ENCODE assay signal across 8 cellular contexts in genomic region chr5:143403607-143404415, GRCh38. TPM values are rescaled to one million over a fixed set of nuclear protein-coding genes. Genes with fewer than 3 reads are reported as not detected.
DNase-seq lines count a peak whose midpoint lies in the region; ATAC-seq, FAIRE-seq and TF ChIP-seq lines count a peak whose summit lies in the region.

Gene NR3C1 (minus strand): TSS chr5:143403686. CDS start chr5:143400839, 2,847 bp downstream.

- no peaks in the 10 kb centered on the region for H3K9me3 ChIP-seq in pancreas
- H3K9me3 ChIP-seq in thyroid gland: no peaks in the 10 kb centered on the region

- no peaks in the 10 kb centered on the region for H3K36me3 ChIP-seq in pancreas
- no peaks in the 10 kb centered on the region for H3K36me3 ChIP-seq in thyroid gland

- peak within 1 kb of the TSS; percentile 96 for H3K4me3 Mint-ChIP-seq in glutamatergic neuron (ENCODE audit: unreplicated experiment)

- no peak for FAIRE-seq in pancreas (lab: Jason Lieb, UNC)

- H3K4me1 ChIP-seq in pancreas (peaks cover 0 to 16% (median 14%) of the 10 kb centered on the region in 3 donors), thyroid gland (peaks cover 22 to 29% of the 10 kb centered on the region in 2 donors)

- WGBS in pancreas, 2 donors: 0 to 1% methylated on average over 81 to 111 of the region's 111 CpGs
- WGBS in thyroid gland, 2 donors: 1% methylated on average over 25 of the region's 111 CpGs; no CpG with 5 or more reads in 1 of the 2 donors

- TF ChIP-seq CTCF in glutamatergic neuron (IDR thresholded peaks at IDR 0.05; ENCODE audit: partially characterized antibody, unreplicated experiment): peak; percentile 21
- peak in 3 of 4 donors; percentile 38 to 55 (median 49) for TF ChIP-seq CTCF in pancreas (IDR thresholded peaks at IDR 0.05)
- peak in 4 of 6 experiments; percentile 24 to 89 (median 62) for TF ChIP-seq CTCF in thyroid gland (IDR thresholded peaks at IDR 0.05)

- H3K27me3 ChIP-seq in pancreas (no peaks in the 10 kb centered on the region), thyroid gland (no peaks in the 10 kb centered on the region)

- DNase-seq in ELR (ENCODE audit: low read depth) (peak; percentile 89), KG1 (lab: John Stamatoyannopoulos, UW) (peak; percentile 18), SKM-1 (lab: John Stamatoyannopoulos, UW; ENCODE audit: unreplicated experiment) (peak; percentile 53), glutamatergic neuron (peak; percentile 69), pancreas (peak; percentile 84 to 94 (median 90)), thyroid gland (peak; percentile 86 to 89)
- DNase-seq in activated naive CD4-positive, alpha-beta T cell treated with anti-CD3 and anti-CD28 coated beads, Interleukin-2, amount 50 U/mL, for 72 hours (ENCODE audit: low spot score in 2 of 2): peak; percentile 82 to 85

- ATAC-seq in GM21619 (IDR thresholded peaks at IDR 0.05; ENCODE audit: unreplicated experiment) (peak; percentile 52), pancreas (peak; percentile 71 to 79 (median 76))
- ATAC-seq in activated naive CD4-positive, alpha-beta T cell treated with anti-CD3 and anti-CD28 coated beads, Interleukin-2, amount 50 U/mL, for 72 hours: peak; percentile 65 to 70

- peaks cover 37 to 49% of the 10 kb centered on the region in 2 donors for H3K36me3 Mint-ChIP-seq in activated naive CD4-positive, alpha-beta T cell treated with anti-CD3 and anti-CD28 coated beads, Interleukin-2, amount 50 U/mL, for 72 hours
- no peaks in the 10 kb centered on the region for H3K36me3 Mint-ChIP-seq in glutamatergic neuron (ENCODE audit: unreplicated experiment)

- no peaks in the 10 kb centered on the region for H3K9me3 Mint-ChIP-seq in activated naive CD4-positive, alpha-beta T cell treated with anti-CD3 and anti-CD28 coated beads, Interleukin-2, amount 50 U/mL, for 72 hours
- H3K9me3 Mint-ChIP-seq in glutamatergic neuron (ENCODE audit: unreplicated experiment): peaks cover 8% of the 10 kb centered on the region

- intact Hi-C loops in pancreas (cut with DNase I) (loop anchor here in 1 of 3 donors (5.0 kb wide), 1 partner anchor 297 kb away; no protein-coding TSS in a partner anchor), thyroid gland (cut with DNase I) (loop anchor here (10.0 kb wide), 3 partner anchors 389 to 479 kb away; no protein-coding TSS in a partner anchor)

- H3K27ac Mint-ChIP-seq in activated naive CD4-positive, alpha-beta T cell treated with anti-CD3 and anti-CD28 coated beads, Interleukin-2, amount 50 U/mL, for 72 hours: peak within 1 kb of the TSS; percentile 96 to 99
- H3K27ac Mint-ChIP-seq in glutamatergic neuron (ENCODE audit: unreplicated experiment): no peak within 1 kb of the TSS

- H3K27me3 Mint-ChIP-seq in glutamatergic neuron (ENCODE audit: unreplicated experiment): peaks cover 9% of the 10 kb centered on the region

- H3K27ac ChIP-seq in pancreas: peak within 1 kb of the TSS; percentile 92 to 100 (median 98)
- peak within 1 kb of the TSS; percentile 93 to 100 (median 98) for H3K27ac ChIP-seq in thyroid gland

- H3K4me3 ChIP-seq in pancreas (peak within 1 kb of the TSS; percentile 66 to 91 (median 78)), thyroid gland (replicated peaks in 1 of 3) (peak within 1 kb of the TSS; percentile 77 to 88 (median 81))

- H3K4me1 Mint-ChIP-seq in glutamatergic neuron (ENCODE audit: low read depth, unreplicated experiment): peaks cover 2% of the 10 kb centered on the region

- peak in 1 of 2 donors; percentile 69 for TF ChIP-seq POLR2A in thyroid gland (IDR thresholded peaks at IDR 0.05)

RNA-seq across cellular contexts. Expression of gene NR3C1, which starts in this region (rescaled TPM):
- total RNA-seq in activated naive CD4-positive, alpha-beta T cell treated with anti-CD3 and anti-CD28 coated beads, Interleukin-2, amount 50 U/mL, for 72 hours: 10 to 100 TPM; 39.5 to 43.6 TPM
- total RNA-seq in glutamatergic neuron (ENCODE audit: unreplicated experiment) (2.3 TPM), pancreas (10 to 100 TPM; 20.4 to 42.2 (median 28.0) TPM), thyroid gland (10 to 100 TPM; 59.4 to 67.7 (median 65.3) TPM)
- 1 to 10 TPM; 6.5 to 9.5 TPM for polyA plus RNA-seq in pancreas

Comparison
In these comparisons a context has a peak if more than half of its experiments do, and no peak if none do; other contexts are left out.
1. Peak in every context shown above with its lines: DNase-seq, ATAC-seq, H3K4me3 ChIP-seq and H3K27ac ChIP-seq.
2. DNase-seq: peak in every context shown above with its lines; median percentile 90 in pancreas; 89 in ELR; 88 in thyroid gland; 84 in activated naive CD4-positive, alpha-beta T cell treated with anti-CD3 and anti-CD28 coated beads, Interleukin-2, amount 50 U/mL, for 72 hours; 69 in glutamatergic neuron; 53 in SKM-1; 18 in KG1.